Comparison of ENCODE assay signal across 1 cellular context in genomic region chr1:65159291-65159688, GRCh38. TPM values are rescaled to one million over a fixed set of nuclear protein-coding genes. Genes with fewer than 3 reads are reported as not detected.
"Had no signal": no experiment of that assay in that cellular context is flagged by ENCODE, and none has a peak within 500 bp of the region (broad histone marks: within the 10 kb centered on the region; RNA-seq: fewer than 3 reads in every experiment).

No MANE protein-coding gene starts in this region.

RNA-seq across cellular contexts. Expression of gene AK4, which starts 11.3 kb away (rescaled TPM):
- polyA plus RNA-seq: naive thymus-derived CD8-positive, alpha-beta T cell had no signal
